ENCODE assay signal across 19 cellular contexts in the genomic region with DNA sequence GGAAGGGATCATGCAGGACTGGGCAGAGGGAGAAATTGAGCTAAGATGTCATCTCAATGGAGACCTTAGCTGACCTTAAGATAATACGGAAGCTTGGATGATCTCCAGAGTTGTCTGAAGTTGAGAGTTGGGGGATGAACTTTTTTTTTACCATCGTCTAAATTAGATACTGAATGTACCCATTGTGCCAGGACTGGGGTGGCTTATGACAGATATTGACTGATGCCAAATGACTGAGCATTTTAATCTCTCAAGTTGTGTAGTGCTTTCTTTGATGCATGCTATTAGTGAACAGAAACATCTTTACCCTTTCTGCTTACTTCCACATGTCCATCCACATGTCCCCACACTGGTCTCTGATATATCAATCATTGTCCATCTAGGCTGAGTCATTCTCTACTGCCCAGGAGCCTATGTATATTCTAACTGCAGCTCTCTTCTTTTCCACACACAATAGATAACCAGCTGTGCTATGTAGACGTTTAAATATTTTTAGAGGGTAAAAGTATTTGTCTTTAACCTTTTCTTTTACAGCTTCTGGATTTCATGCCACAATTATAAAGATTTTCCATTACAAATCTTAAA.
A peak's percentile ranks its signal among the peaks of the same experiment; 100 is the strongest.
DNase-seq lines count a peak whose midpoint lies in the region; ATAC-seq, FAIRE-seq and TF ChIP-seq lines count a peak whose summit lies in the region.
"Had no signal": no experiment of that assay in that cellular context is flagged by ENCODE, and none has a peak within 500 bp of the region (broad histone marks: within the 10 kb centered on the region; RNA-seq: fewer than 3 reads in every experiment).

No MANE protein-coding gene starts in this region.

- peaks cover 2 to 5% of the 10 kb centered on the region in 2 donors for H3K36me3 Mint-ChIP-seq in CD4-positive, alpha-beta memory T cell
- H3K36me3 Mint-ChIP-seq: CD14-positive monocyte had no signal

- peaks cover 3 to 63% (median 47%) of the 10 kb centered on the region in 8 donors for H3K9me3 Mint-ChIP-seq in CD4-positive, alpha-beta memory T cell

- H3K9me3 ChIP-seq in HUES48 (ENCODE audit: control insufficient read depth, insufficient read depth, low read length) = no peaks in the 10 kb centered on the region; the same call in 1 of the 2 replicates
- H3K9me3 ChIP-seq in K562 (replicated peaks; ENCODE audit: control insufficient read depth, insufficient read depth, low read depth, low read length) = no peaks in the 10 kb centered on the region
- no peaks in the 10 kb centered on the region for H3K9me3 ChIP-seq in iPS-18a (ENCODE audit: control insufficient read depth, low read depth, low read length)
- peaks cover 0 to 7% of the 10 kb centered on the region in 2 donors for H3K9me3 ChIP-seq in CD4-positive, alpha-beta memory T cell (ENCODE audit: control insufficient read depth in 1 of 2, low read length in 2 of 2)

- TF ChIP-seq CTCF in GM10266 (IDR thresholded peaks at IDR 0.05; ENCODE audit: control insufficient read depth, insufficient read depth, low read depth, missing control alignments) (peak; percentile 1), K562 (IDR thresholded peaks at IDR 0.05 in 2 of 3, conservative IDR thresholded peaks at IDR 0.05 in 1 of 3; ENCODE audit: insufficient read depth in 2 of 3, low read depth in 1 of 3, low read length in 3 of 3) (no peak)

- no TSS peak for BruUV-seq in K562 (replicated peaks; lab: Mats Ljungman, UMichigan)

- H3K27ac ChIP-seq in HUES48 (ENCODE audit: low read depth, low read length) (peak overlapping the region; percentile 65), K562 (ENCODE audit: extremely low read depth, low read depth, low read length) (no peak overlapping the region), iPS-18a (ENCODE audit: low read length) (peak overlapping the region; percentile 14)
- H3K27ac ChIP-seq in CD4-positive, alpha-beta memory T cell (ENCODE audit: low read depth, low read length) = no peak overlapping the region
- H3K27ac ChIP-seq: BLaER1, HL-60 had no signal

- H2AFZ ChIP-seq in K562 (ENCODE audit: low read depth, low read length) = no peak overlapping the region

- CTCF ChIA-PET in K562 (lab: Yijun Ruan, JAX; ENCODE audit: low intra/inter-chr PET ratio) = no interaction called here
- CTCF ChIA-PET in CD4-positive, alpha-beta memory T cell (lab: Charles Lee; ENCODE audit: partially characterized antibody) = no interaction called here

- H3K4me2 ChIP-seq in K562 (ENCODE audit: insufficient read depth, low read length) = peak overlapping the region; percentile 1; the same call in 1 of the 2 replicates
- H3K4me2 ChIP-seq: BLaER1 had no signal

- WGBS in K562 (ENCODE audit: insufficient coverage, low coverage, missing lambda C conversion rate) = 0% methylated on average over 3 of the region's 3 CpGs

- POLR2A ChIA-PET in K562 (lab: Yijun Ruan, JAX) = no interaction called here
- POLR2A ChIA-PET in CD4-positive, alpha-beta memory T cell (lab: Charles Lee; ENCODE audit: partially characterized antibody) = no interaction called here

- no peak for TF ChIP-seq POLR2A in K562 (conservative IDR thresholded peaks at IDR 0.05)

- in situ Hi-C loops in K562 (cut with MboI) = no loop called here

- no peaks in the 10 kb centered on the region for H3K9me1 ChIP-seq in K562 (ENCODE audit: control insufficient read depth, insufficient read depth, low read length)

- H3K27me3 Mint-ChIP-seq in CD4-positive, alpha-beta memory T cell = peaks cover 6 to 9% of the 10 kb centered on the region in 2 donors

- H3K27ac Mint-ChIP-seq in CD4-positive, alpha-beta memory T cell = peak overlapping the region in 1 of 7 donors; percentile 10
- H3K27ac Mint-ChIP-seq: CD14-positive monocyte; CD8-positive, alpha-beta T cell had no signal

- H3K4me3 Mint-ChIP-seq in CD4-positive, alpha-beta memory T cell = no peak overlapping the region
- H3K4me3 Mint-ChIP-seq: CD14-positive monocyte; CD8-positive, alpha-beta T cell had no signal

- H3K4me3 ChIP-seq in HUES48 (ENCODE audit: low read depth, low read length) (no peak overlapping the region), K562 (no peak overlapping the region), iPS-18a (ENCODE audit: low read length) (peak overlapping the region; percentile 10)
- no peak overlapping the region for H3K4me3 ChIP-seq in CD4-positive, alpha-beta memory T cell (ENCODE audit: low read length in 2 of 2)
- H3K4me3 ChIP-seq: BLaER1 had no signal

- no peaks in the 10 kb centered on the region for H4K20me1 ChIP-seq in K562 (replicated peaks; ENCODE audit: control insufficient read depth, insufficient read depth, low read length)
- H4K20me1 ChIP-seq: BLaER1 had no signal

- H3K9ac ChIP-seq in HUES48 (ENCODE audit: low read depth, low read length) (no peak overlapping the region), K562 (ENCODE audit: insufficient read depth in 1 of 2, low read depth in 2 of 2, low read length in 2 of 2) (no peak overlapping the region), iPS-18a (ENCODE audit: low read length) (no peak overlapping the region)
- H3K9ac ChIP-seq: BLaER1 had no signal

- no peaks in the 10 kb centered on the region for H3K36me3 ChIP-seq in HUES48 (ENCODE audit: control insufficient read depth, insufficient read depth, low read length)
- H3K36me3 ChIP-seq in K562 (ENCODE audit: control insufficient read depth, insufficient read depth, low read length) = no peaks in the 10 kb centered on the region
- H3K36me3 ChIP-seq in iPS-18a (ENCODE audit: control insufficient read depth, low read depth, low read length) = no peaks in the 10 kb centered on the region
- no peaks in the 10 kb centered on the region for H3K36me3 ChIP-seq in CD4-positive, alpha-beta memory T cell (ENCODE audit: insufficient read depth, low read length)

- no peaks in the 10 kb centered on the region for H3K79me2 ChIP-seq in K562 (ENCODE audit: control insufficient read depth, insufficient read depth, low read length)

- H3K4me1 ChIP-seq in HUES48 (ENCODE audit: control insufficient read depth, insufficient read depth, low read length) (peaks cover 13% of the 10 kb centered on the region), K562 (replicated peaks in 1 of 2; ENCODE audit: control insufficient read depth in 2 of 2, insufficient read depth in 2 of 2, low read length in 2 of 2) (no peaks in the 10 kb centered on the region), iPS-18a (ENCODE audit: control insufficient read depth, low read depth, low read length) (peaks cover 11% of the 10 kb centered on the region)
- no peaks in the 10 kb centered on the region for H3K4me1 ChIP-seq in CD4-positive, alpha-beta memory T cell (ENCODE audit: insufficient read depth, low read length)
- H3K4me1 ChIP-seq: BLaER1 had no signal

- FAIRE-seq in K562 (lab: Jason Lieb, UNC) = no peak

- ATAC-seq in K562 (peak; percentile 60; the same call in 1 of the 3 replicates), GM21423 (IDR thresholded peaks at IDR 0.05; ENCODE audit: unreplicated experiment) (no peak)
- ATAC-seq: CD8-positive, alpha-beta T cell had no signal

- TF ChIP-seq EP300 in K562 (IDR thresholded peaks at IDR 0.05; ENCODE audit: low read length) = no peak

- no peak for TF ChIP-seq RAD21 in K562 (CRISPR knock-in tag; conservative IDR thresholded peaks at IDR 0.05 in 1 of 2, IDR thresholded peaks at IDR 0.05 in 1 of 2)

- H3K27me3 ChIP-seq in HUES48 (ENCODE audit: control insufficient read depth, insufficient read depth, low read length) = no peaks in the 10 kb centered on the region
- no peaks in the 10 kb centered on the region for H3K27me3 ChIP-seq in K562 (ENCODE audit: control insufficient read depth in 2 of 2, insufficient read depth in 2 of 2, low read length in 2 of 2)
- H3K27me3 ChIP-seq in iPS-18a (ENCODE audit: control insufficient read depth, insufficient read depth, low read length) = no peaks in the 10 kb centered on the region
- no peaks in the 10 kb centered on the region for H3K27me3 ChIP-seq in CD4-positive, alpha-beta memory T cell (ENCODE audit: insufficient read depth, low read length)
- H3K27me3 ChIP-seq: BLaER1 had no signal

- DNase-seq in GM10266 (ENCODE audit: extremely low spot score) (no peak), K562 (ENCODE audit: extremely low read depth in 1 of 4, low spot score in 3 of 4) (peak in 1 of 4 experiments; percentile 9), COLO668 (lab: John Stamatoyannopoulos, UW; ENCODE audit: unreplicated experiment) (no peak)
- no peak for DNase-seq in CD4-positive, alpha-beta memory T cell
- DNase-seq: 8988T; CD8-positive, alpha-beta T cell; COR-L47; DMS153; DMS79; GDM1; HCEC 1CT; IMR-90; KBM-7 had no signal

- no peaks in the 10 kb centered on the region for H3K4me1 Mint-ChIP-seq in CD4-positive, alpha-beta memory T cell
- H3K4me1 Mint-ChIP-seq: CD14-positive monocyte had no signal

- intact Hi-C loops in K562 (cut with micrococcal nuclease) = no loop called here
- intact Hi-C loops in CD4-positive, alpha-beta memory T cell (cut with micrococcal nuclease) = no loop called here

TF ChIP-seq in K562, 482 proteins besides CTCF, POLR2A, EP300 and RAD21 (continues in another document):
- TF ChIP-seq JUND (IDR thresholded peaks at IDR 0.05; ENCODE audit: borderline replicate concordance, low read depth, low read length) (peak; percentile 22; the same call in 1 of the 2 replicates), JUND (tag; IDR thresholded peaks at IDR 0.05; ENCODE audit: borderline replicate concordance, low read depth, low read length) (peak; percentile 60; the same call in 2 of the 3 replicates), ZKSCAN1 (IDR thresholded peaks at IDR 0.05; ENCODE audit: low read depth, low read length) (no peak), NONO (IDR thresholded peaks at IDR 0.05; ENCODE audit: low read depth in 2 of 2, low read length in 1 of 2) (no peak), PKNOX1 (IDR thresholded peaks at IDR 0.05) (peak; percentile 72), MAFG (tag; conservative IDR thresholded peaks at IDR 0.05) (peak; percentile 65), NFE2 (IDR thresholded peaks at IDR 0.05; ENCODE audit: low read depth) (peak; percentile 36; the same call in 1 of the 2 replicates), TEAD2 (tag; IDR thresholded peaks at IDR 0.05) (no peak)

Comparison
In these comparisons a context has a peak if more than half of its experiments do, and no peak if none do; other contexts are left out.
1. H3K27ac ChIP-seq: peak in HUES48 (single experiment) and iPS-18a (single experiment); none in K562 (single experiment) and CD4-positive, alpha-beta memory T cell (single experiment).